ENCODE assay signal across 25 cellular contexts in genomic region chr11:61724437-61724836, GRCh38. TPM values are rescaled to one million over a fixed set of nuclear protein-coding genes. Genes with fewer than 3 reads are reported as not detected.
DNase-seq lines count a peak whose midpoint lies in the region; ATAC-seq and TF ChIP-seq lines count a peak whose summit lies in the region.
"Had no signal": no experiment of that assay in that cellular context is flagged by ENCODE, and none has a peak within 500 bp of the region (broad histone marks: within the 10 kb centered on the region; RNA-seq: fewer than 3 reads in every experiment).

No MANE protein-coding gene starts in this region.

- intact Hi-C loops in Right ventricle myocardium superior (cut with DNase I): no loop called here
- intact Hi-C loops in left ventricle myocardium superior (cut with micrococcal nuclease): no loop called here
- intact Hi-C loops in heart left ventricle (cut with DNase I): no loop called here
- intact Hi-C loops in right cardiac atrium (cut with DNase I): no loop called here
- intact Hi-C loops in uterus (cut with DNase I; ENCODE audit: low total_unique reads): no loop called here

- H3K36me3 ChIP-seq in right atrium auricular region (peaks cover 9% of the 10 kb centered on the region), heart left ventricle (peaks cover 0 to 40% (median 5%) of the 10 kb centered on the region in 9 donors), uterus (no peaks in the 10 kb centered on the region)
- H3K36me3 ChIP-seq: BE2C, BLaER1 had no signal

- WGBS in heart left ventricle, 4 donors: 84 to 93% (median 92%) methylated on average over 2 to 9 of the region's 9 CpGs
- WGBS in right cardiac atrium: 79% methylated on average over 9 of the region's 9 CpGs

- TF ChIP-seq CTCF in right atrium auricular region (IDR thresholded peaks at IDR 0.05): no peak
- TF ChIP-seq CTCF in heart left ventricle (IDR thresholded peaks at IDR 0.05): no peak
- no peak for TF ChIP-seq CTCF in uterus (IDR thresholded peaks at IDR 0.05)

- H3K27me3 ChIP-seq in right atrium auricular region: no peaks in the 10 kb centered on the region
- no peaks in the 10 kb centered on the region for H3K27me3 ChIP-seq in heart left ventricle
- no peaks in the 10 kb centered on the region for H3K27me3 ChIP-seq in right cardiac atrium (ENCODE audit: control insufficient read depth, insufficient read depth)
- no peaks in the 10 kb centered on the region for H3K27me3 ChIP-seq in uterus
- H3K27me3 ChIP-seq: BE2C, BLaER1 had no signal

- ATAC-seq in Right ventricle myocardium superior (ENCODE audit: poor library complexity) (peak; percentile 64), left ventricle myocardium superior (peak; percentile 55), heart left ventricle (no peak), right cardiac atrium (peak; percentile 17 to 27)
- ATAC-seq: GM12878 had no signal

- H3K9me3 ChIP-seq in right atrium auricular region (no peaks in the 10 kb centered on the region), heart left ventricle (no peaks in the 10 kb centered on the region), right cardiac atrium (ENCODE audit: control insufficient read depth, low read length) (no peaks in the 10 kb centered on the region), uterus (no peaks in the 10 kb centered on the region)
- H3K9me3 ChIP-seq: BE2C, BLaER1 had no signal

- peak overlapping the region in 1 of 2 donors; percentile 37 for H3K27ac ChIP-seq in right atrium auricular region
- H3K27ac ChIP-seq in heart left ventricle: no peak overlapping the region
- no peak overlapping the region for H3K27ac ChIP-seq in right cardiac atrium (ENCODE audit: low read length)
- H3K27ac ChIP-seq in temporal lobe (ENCODE audit: low read depth, low read length): peak overlapping the region; percentile 14
- no peak overlapping the region for H3K27ac ChIP-seq in uterus
- H3K27ac ChIP-seq: BLaER1 had no signal

- no peak overlapping the region for H3K4me3 ChIP-seq in right atrium auricular region
- H3K4me3 ChIP-seq in heart left ventricle: no peak overlapping the region
- no peak overlapping the region for H3K4me3 ChIP-seq in right cardiac atrium (ENCODE audit: low read length)
- H3K4me3 ChIP-seq in uterus: no peak overlapping the region
- H3K4me3 ChIP-seq: BLaER1, GM12878 had no signal

- DNase-seq in Right ventricle myocardium superior (peak; percentile 65), right atrium auricular region (ENCODE audit: low spot score) (no peak), left ventricle myocardium superior (peak; percentile 62), heart left ventricle (no peak), right cardiac atrium (peak; percentile 66 to 82 (median 77)), SW480 (ENCODE audit: low spot score) (no peak), uterus (no peak)
- DNase-seq: 8988T; ACHN; BE2C; C1 segment of cervical spinal cord; CD4-positive, alpha-beta memory T cell; CD4-positive, CD25-positive, alpha-beta regulatory T cell; CD8-positive, alpha-beta memory T cell; COR-L47; DMS 273 treated with DMSO at 0.1 percent for 48 hours; DMS153; DMS53; DMS79; DND-41; EL; GDM1 had no signal

- H3K4me1 ChIP-seq in right atrium auricular region (peaks cover 0 to 43% of the 10 kb centered on the region in 2 donors), heart left ventricle (peaks cover 0 to 16% (median 0%) of the 10 kb centered on the region in 12 donors), right cardiac atrium (ENCODE audit: control insufficient read depth, insufficient read depth, low read length) (peaks cover 7% of the 10 kb centered on the region), uterus (no peaks in the 10 kb centered on the region)
- H3K4me1 ChIP-seq: BE2C had no signal

- TF ChIP-seq POLR2A in heart left ventricle (IDR thresholded peaks at IDR 0.05): no peak
- no peak for TF ChIP-seq POLR2A in uterus (IDR thresholded peaks at IDR 0.05)

RNA-seq across cellular contexts. Expression of gene MYRF, which starts 28.0 kb away (rescaled TPM):
- total RNA-seq in Right ventricle myocardium superior: 0.16 TPM
- 10 to 100 TPM in 1 of 2 donors, 1 to 10 TPM in 1; 7.0 to 13.1 TPM for total RNA-seq in right atrium auricular region
- total RNA-seq in left ventricle myocardium superior: 2.1 TPM
- total RNA-seq in heart left ventricle: 10 to 100 TPM in 1 of 9 donors, under 1 TPM in 6, not detected in 2; 0.20 to 41.2 (median 0.32) TPM
- under 1 TPM; 0.11 to 0.18 TPM for polyA plus RNA-seq in heart left ventricle
- 1 to 10 TPM in 3 of 4 donors, under 1 TPM in 1; 0.62 to 1.9 (median 1.4) TPM for total RNA-seq in right cardiac atrium
- 0.70 TPM for polyA plus RNA-seq in right cardiac atrium
- 1.2 TPM for total RNA-seq in temporal lobe
- 100 to 1,000 TPM in 1 of 4 donors, 10 to 100 TPM in 2, 1 to 10 TPM in 1; 6.4 to 106 (median 12.7) TPM for total RNA-seq in uterus

RNA-seq across cellular contexts. Expression of gene DAGLA, which starts 44.2 kb away (rescaled TPM):
- total RNA-seq in Right ventricle myocardium superior: 4.2 TPM
- total RNA-seq in right atrium auricular region: 1 to 10 TPM; 3.9 to 5.7 TPM
- 5.5 TPM for total RNA-seq in left ventricle myocardium superior
- total RNA-seq in heart left ventricle: 1 to 10 TPM; 2.4 to 5.6 (median 3.8) TPM
- 1 to 10 TPM; 2.2 to 3.3 TPM for polyA plus RNA-seq in heart left ventricle
- total RNA-seq in right cardiac atrium: 1 to 10 TPM; 4.1 to 7.2 (median 6.1) TPM
- polyA plus RNA-seq in right cardiac atrium: 3.7 TPM
- 7.4 TPM for total RNA-seq in temporal lobe
- 1 to 10 TPM in 2 of 4 donors, under 1 TPM in 2; 0.29 to 5.4 (median 1.9) TPM for total RNA-seq in uterus
- polyA plus RNA-seq: CD8-positive, alpha-beta memory T cell; GM12878 had no signal

Comparison
In these comparisons a context has a peak if more than half of its experiments do, and no peak if none do; other contexts are left out.
1. ATAC-seq: peak in Right ventricle myocardium superior (single experiment), left ventricle myocardium superior (single experiment) and right cardiac atrium (2 of 2); none in heart left ventricle (0 of 4).
2. DNase-seq: peak in Right ventricle myocardium superior (single experiment), left ventricle myocardium superior (single experiment) and right cardiac atrium (3 of 3); none in right atrium auricular region (single experiment), heart left ventricle (0 of 5), SW480 (single experiment) and uterus (0 of 2).